ENCODE assay signal across 8 cellular contexts in genomic region chr16:2964416-2965223, GRCh38. TPM values are rescaled to one million over a fixed set of nuclear protein-coding genes. Genes with fewer than 3 reads are reported as not detected.
DNase-seq lines count a peak whose midpoint lies in the region; ATAC-seq, FAIRE-seq and TF ChIP-seq lines count a peak whose summit lies in the region.

No MANE protein-coding gene starts in this region.

- no peak for TF ChIP-seq EP300 in Ishikawa (IDR thresholded peaks at IDR 0.05; ENCODE audit: borderline replicate concordance)

- peaks cover 0 to 35% of the 10 kb centered on the region in 2 donors for H3K4me1 ChIP-seq in uterus

- H3K36me3 Mint-ChIP-seq in activated T-helper 1 cell treated with anti-CD3 and anti-CD28 coated beads, Interleukin-12 subunit alpha, Interleukin-12 subunit beta, Interleukin-2, Interleukin-4 antibody, amounts not matched to agents 30 ng/mL and 10 ng/mL and 1 ng/mL, durations not matched to agents 14 hours and 24 hours and 36 hours (ENCODE audit: low read depth), result no peaks in the 10 kb centered on the region
- peaks cover 6% of the 10 kb centered on the region for H3K36me3 Mint-ChIP-seq in stimulated activated effector memory CD8-positive, alpha-beta T cell treated with anti-CD3 and anti-CD28 coated beads, Interleukin-12 subunit alpha, Interleukin-12 subunit beta, amount 100 ng/mL, for 72 hours

- no peaks in the 10 kb centered on the region for H3K9me3 ChIP-seq in uterus

- H3K9me3 Mint-ChIP-seq in activated T-helper 1 cell treated with anti-CD3 and anti-CD28 coated beads, Interleukin-12 subunit alpha, Interleukin-12 subunit beta, Interleukin-2, Interleukin-4 antibody, amounts not matched to agents 30 ng/mL and 10 ng/mL and 1 ng/mL, durations not matched to agents 14 hours and 24 hours and 36 hours, result no peaks in the 10 kb centered on the region
- H3K9me3 Mint-ChIP-seq in stimulated activated effector memory CD8-positive, alpha-beta T cell treated with anti-CD3 and anti-CD28 coated beads, Interleukin-12 subunit alpha, Interleukin-12 subunit beta, amount 100 ng/mL, for 72 hours, result no peaks in the 10 kb centered on the region

- no peaks in the 10 kb centered on the region for H3K36me3 ChIP-seq in uterus

- H3K27me3 Mint-ChIP-seq in activated T-helper 1 cell treated with anti-CD3 and anti-CD28 coated beads, Interleukin-12 subunit alpha, Interleukin-12 subunit beta, Interleukin-2, Interleukin-4 antibody, amounts not matched to agents 30 ng/mL and 10 ng/mL and 1 ng/mL, durations not matched to agents 14 hours and 24 hours and 36 hours (ENCODE audit: insufficient read depth), result peaks cover 32% of the 10 kb centered on the region

- no peak for FAIRE-seq in RCC 7860 (lab: Jason Lieb, UNC)

- no peak overlapping the region for H3K27ac ChIP-seq in uterus

- no peak for TF ChIP-seq CTCF in uterus (IDR thresholded peaks at IDR 0.05)

- peaks cover 21 to 36% of the 10 kb centered on the region in 2 donors for H3K27me3 ChIP-seq in uterus

- intact Hi-C loops in activated T-helper 1 cell treated with anti-CD3 and anti-CD28 coated beads, Interleukin-12 subunit alpha, Interleukin-12 subunit beta, Interleukin-2, Interleukin-4 antibody, amounts not matched to agents 30 ng/mL and 10 ng/mL and 1 ng/mL, durations not matched to agents 14 hours and 24 hours and 36 hours (cut with micrococcal nuclease), result loop anchor here (1.0 to 5.0 kb wide), 3 partner anchors 38 to 60 kb away; partner anchors contain the start of gene FLYWCH1
- intact Hi-C loops in uterus (cut with DNase I; ENCODE audit: low total_unique reads), result no loop called here

- H3K4me3 Mint-ChIP-seq in activated T-helper 1 cell treated with anti-CD3 and anti-CD28 coated beads, Interleukin-12 subunit alpha, Interleukin-12 subunit beta, Interleukin-2, Interleukin-4 antibody, amounts not matched to agents 30 ng/mL and 10 ng/mL and 1 ng/mL, durations not matched to agents 14 hours and 24 hours and 36 hours, result peak overlapping the region; percentile 69
- peak overlapping the region; percentile 73 for H3K4me3 Mint-ChIP-seq in stimulated activated effector memory CD8-positive, alpha-beta T cell treated with anti-CD3 and anti-CD28 coated beads, Interleukin-12 subunit alpha, Interleukin-12 subunit beta, amount 100 ng/mL, for 72 hours

- DNase-seq in DMS53 (lab: John Stamatoyannopoulos, UW) (peak; percentile 90), RCC 7860 (ENCODE audit: low spot score) (peak; percentile 36), iPS-NIHi11 (ENCODE audit: low spot score) (peak; percentile 93), uterus (no peak)
- peak; percentile 64 for DNase-seq in activated T-helper 1 cell treated with anti-CD3 and anti-CD28 coated beads, Interleukin-12 subunit alpha, Interleukin-12 subunit beta, Interleukin-2, Interleukin-4 antibody, amounts not matched to agents 30 ng/mL and 10 ng/mL and 1 ng/mL, durations not matched to agents 14 hours and 24 hours and 36 hours (ENCODE audit: low spot score)
- peak in 1 of 2 donors; percentile 79 for DNase-seq in stimulated activated effector memory CD8-positive, alpha-beta T cell treated with anti-CD3 and anti-CD28 coated beads, Interleukin-12 subunit alpha, Interleukin-12 subunit beta, amount 100 ng/mL, for 72 hours (ENCODE audit: low spot score in 2 of 2)

- no peak for TF ChIP-seq POLR2A in uterus (IDR thresholded peaks at IDR 0.05)

- H3K4me3 ChIP-seq in uterus, result no peak overlapping the region

- no peak overlapping the region for H3K27ac Mint-ChIP-seq in activated T-helper 1 cell treated with anti-CD3 and anti-CD28 coated beads, Interleukin-12 subunit alpha, Interleukin-12 subunit beta, Interleukin-2, Interleukin-4 antibody, amounts not matched to agents 30 ng/mL and 10 ng/mL and 1 ng/mL, durations not matched to agents 14 hours and 24 hours and 36 hours
- H3K27ac Mint-ChIP-seq in stimulated activated effector memory CD8-positive, alpha-beta T cell treated with anti-CD3 and anti-CD28 coated beads, Interleukin-12 subunit alpha, Interleukin-12 subunit beta, amount 100 ng/mL, for 72 hours, result no peak overlapping the region

- peaks cover 13% of the 10 kb centered on the region for H3K4me1 Mint-ChIP-seq in activated T-helper 1 cell treated with anti-CD3 and anti-CD28 coated beads, Interleukin-12 subunit alpha, Interleukin-12 subunit beta, Interleukin-2, Interleukin-4 antibody, amounts not matched to agents 30 ng/mL and 10 ng/mL and 1 ng/mL, durations not matched to agents 14 hours and 24 hours and 36 hours (ENCODE audit: low read depth)
- H3K4me1 Mint-ChIP-seq in stimulated activated effector memory CD8-positive, alpha-beta T cell treated with anti-CD3 and anti-CD28 coated beads, Interleukin-12 subunit alpha, Interleukin-12 subunit beta, amount 100 ng/mL, for 72 hours, result peaks cover 41% of the 10 kb centered on the region

- TF ChIP-seq RAD21 in Ishikawa (IDR thresholded peaks at IDR 0.05; ENCODE audit: low read depth), result no peak

- ATAC-seq in stimulated activated effector memory CD8-positive, alpha-beta T cell treated with anti-CD3 and anti-CD28 coated beads, Interleukin-12 subunit alpha, Interleukin-12 subunit beta, amount 100 ng/mL, for 72 hours, result peak; percentile 25
- ATAC-seq in HG03097 (IDR thresholded peaks at IDR 0.05; ENCODE audit: low FRiP score, unreplicated experiment), result no peak

TF ChIP-seq in Ishikawa, 13 proteins besides CTCF, POLR2A, EP300 and RAD21:
- TF ChIP-seq MAX (IDR thresholded peaks at IDR 0.05), result peak; percentile 31; the same call in 1 of the 2 replicates
- no peak for TF ChIP-seq REST (IDR thresholded peaks at IDR 0.05; ENCODE audit: low read depth)
- TF ChIP-seq TEAD4 (IDR thresholded peaks at IDR 0.05), result no peak
- TF ChIP-seq ZBTB7A (IDR thresholded peaks at IDR 0.05; ENCODE audit: low read depth), result peak; percentile 74
- TF ChIP-seq TAF1 (IDR thresholded peaks at IDR 0.05; ENCODE audit: low read depth), result no peak
- TF ChIP-seq NFIC (IDR thresholded peaks at IDR 0.05), result no peak
TF ChIP-seq in Ishikawa: peak in this region for 2.

RNA-seq across cellular contexts. Expression of gene KREMEN2, which starts 0.5 kb away (rescaled TPM):
- total RNA-seq in activated T-helper 1 cell treated with anti-CD3 and anti-CD28 coated beads, Interleukin-12 subunit alpha, Interleukin-12 subunit beta, Interleukin-2, Interleukin-4 antibody, amounts not matched to agents 30 ng/mL and 10 ng/mL and 1 ng/mL, durations not matched to agents 14 hours and 24 hours and 36 hours, result 0.10 and 0.18 TPM in 2 replicates
- under 1 TPM in 1 of 4 donors, not detected in 3; 0.41 TPM for total RNA-seq in uterus

RNA-seq across cellular contexts. Expression of gene PAQR4, which starts 4.5 kb away (rescaled TPM):
- total RNA-seq in activated T-helper 1 cell treated with anti-CD3 and anti-CD28 coated beads, Interleukin-12 subunit alpha, Interleukin-12 subunit beta, Interleukin-2, Interleukin-4 antibody, amounts not matched to agents 30 ng/mL and 10 ng/mL and 1 ng/mL, durations not matched to agents 14 hours and 24 hours and 36 hours, result 40.1 and 44.0 TPM in 2 replicates
- 1 to 10 TPM in 3 of 4 donors, under 1 TPM in 1; 0.26 to 4.8 (median 2.5) TPM for total RNA-seq in uterus

RNA-seq across cellular contexts. Expression of gene PKMYT1, which starts 15.6 kb away (rescaled TPM):
- total RNA-seq in activated T-helper 1 cell treated with anti-CD3 and anti-CD28 coated beads, Interleukin-12 subunit alpha, Interleukin-12 subunit beta, Interleukin-2, Interleukin-4 antibody, amounts not matched to agents 30 ng/mL and 10 ng/mL and 1 ng/mL, durations not matched to agents 14 hours and 24 hours and 36 hours, result 151 and 152 TPM in 2 replicates
- total RNA-seq in uterus, result 1 to 10 TPM in 1 of 4 donors, not detected in 3; 6.1 TPM

RNA-seq across cellular contexts. Expression of gene CLDN9, which starts 48.1 kb away (rescaled TPM):
- total RNA-seq in activated T-helper 1 cell treated with anti-CD3 and anti-CD28 coated beads, Interleukin-12 subunit alpha, Interleukin-12 subunit beta, Interleukin-2, Interleukin-4 antibody, amounts not matched to agents 30 ng/mL and 10 ng/mL and 1 ng/mL, durations not matched to agents 14 hours and 24 hours and 36 hours, result not detected in 2 replicates
- 1 to 10 TPM in 1 of 4 donors, under 1 TPM in 1, not detected in 2; 0.21 to 1.8 TPM for total RNA-seq in uterus

RNA-seq across cellular contexts. Expression of gene FLYWCH1, which starts 52.9 kb away (rescaled TPM):
- 61.1 and 65.7 TPM in 2 replicates for total RNA-seq in activated T-helper 1 cell treated with anti-CD3 and anti-CD28 coated beads, Interleukin-12 subunit alpha, Interleukin-12 subunit beta, Interleukin-2, Interleukin-4 antibody, amounts not matched to agents 30 ng/mL and 10 ng/mL and 1 ng/mL, durations not matched to agents 14 hours and 24 hours and 36 hours
- 10 to 100 TPM; 11.5 to 62.3 (median 27.2) TPM for total RNA-seq in uterus

Comparison
In these comparisons a context has a peak if more than half of its experiments do, and no peak if none do; other contexts are left out.
1. DNase-seq: peak in DMS53 (single experiment), RCC 7860 (single experiment), activated T-helper 1 cell treated with anti-CD3 and anti-CD28 coated beads, Interleukin-12 subunit alpha, Interleukin-12 subunit beta, Interleukin-2, Interleukin-4 antibody, amounts not matched to agents 30 ng/mL and 10 ng/mL and 1 ng/mL, durations not matched to agents 14 hours and 24 hours and 36 hours (single experiment) and iPS-NIHi11 (single experiment); none in uterus (0 of 2).
2. RNA of gene PKMYT1, which starts 15.6 kb away (total RNA-seq): 151 to 152 TPM in activated T-helper 1 cell treated with anti-CD3 and anti-CD28 coated beads, Interleukin-12 subunit alpha, Interleukin-12 subunit beta, Interleukin-2, Interleukin-4 antibody, amounts not matched to agents 30 ng/mL and 10 ng/mL and 1 ng/mL, durations not matched to agents 14 hours and 24 hours and 36 hours; 6.1 TPM in uterus; every median in the first group is over 10 times any median in the second.